23 cellular contexts compared by ENCODE assay signal in genomic region chr3:27557411-27557810, GRCh38.
A peak's percentile ranks its signal among the peaks of the same experiment; 100 is the strongest.
DNase-seq lines count a peak whose midpoint lies in the region; ATAC-seq and TF ChIP-seq lines count a peak whose summit lies in the region.
"Had no signal": no experiment of that assay in that cellular context is flagged by ENCODE, and none has a peak within 500 bp of the region (broad histone marks: within the 10 kb centered on the region; RNA-seq: fewer than 3 reads in every experiment).

No MANE protein-coding gene starts in this region.

- CTCF ChIA-PET in Panc1 (lab: Charles Lee): interaction anchor here (0.6 kb wide), 1 partner anchor 31 kb away, joined by 3 read pairs; no protein-coding TSS in a partner anchor
- CTCF ChIA-PET in T-cell (lab: Charles Lee): no interaction called here
- CTCF ChIA-PET in RWPE1 (lab: Yijun Ruan, JAX): no interaction called here

- peaks cover 0 to 3% of the 10 kb centered on the region in 2 donors for H3K27me3 Mint-ChIP-seq in T-cell
- H3K27me3 Mint-ChIP-seq: activated CD4-positive, alpha-beta T cell treated with anti-CD3 and anti-CD28 coated beads, Interleukin-2, amount 10 ng/mL, durations not matched to agents 7 days and 5 days; CD4-positive, alpha-beta memory T cell had no signal

- ATAC-seq in Panc1 (no peak), T-cell (replicated peaks in 1 of 4) (no peak), mucosa of descending colon (no peak)
- ATAC-seq: left lobe of liver; stimulated activated naive B cell treated with anti-CD40 and anti-IgM and Interleukin-4, amounts not matched to agents 10 μg/mL and 1 μg/mL and 100 μg/mL, for 72 hours had no signal

- no peak overlapping the region for H3K4me3 Mint-ChIP-seq in T-cell
- H3K4me3 Mint-ChIP-seq: activated CD4-positive, alpha-beta T cell treated with anti-CD3 and anti-CD28 coated beads, Interleukin-2, amount 10 ng/mL, durations not matched to agents 7 days and 5 days; CD4-positive, alpha-beta memory T cell; stimulated activated naive B cell treated with anti-CD40 and anti-IgM and Interleukin-4, amounts not matched to agents 10 μg/mL and 1 μg/mL and 100 μg/mL, for 72 hours had no signal

- BruUV-seq in Panc1 (replicated peaks; lab: Mats Ljungman, UMichigan): no TSS peak

- H3K27me3 ChIP-seq in Panc1 (ENCODE audit: control insufficient read depth, insufficient read depth, low read length): no peaks in the 10 kb centered on the region
- H3K27me3 ChIP-seq in muscle layer of duodenum (ENCODE audit: low read depth, low read length): no peaks in the 10 kb centered on the region
- no peaks in the 10 kb centered on the region for H3K27me3 ChIP-seq in subcutaneous abdominal adipose tissue (ENCODE audit: control insufficient read depth in 5 of 5, insufficient read depth in 4 of 5, low read length in 5 of 5)
- H3K27me3 ChIP-seq: cardiac muscle cell had no signal

- no peak for TF ChIP-seq CTCF in Panc1 (IDR thresholded peaks at IDR 0.05)
- TF ChIP-seq CTCF in fibroblast of mammary gland (conservative IDR thresholded peaks at IDR 0.05; ENCODE audit: control insufficient read depth, insufficient read depth, low read depth, low read length): no peak
- no peak for TF ChIP-seq CTCF in RWPE1 (conservative IDR thresholded peaks at IDR 0.05; ENCODE audit: low read depth)
- no peak for TF ChIP-seq CTCF in mucosa of descending colon (IDR thresholded peaks at IDR 0.05)

- H3K9me3 ChIP-seq in Panc1 (ENCODE audit: control insufficient read depth, insufficient read depth, low read depth, low read length) (no peaks in the 10 kb centered on the region), muscle layer of duodenum (ENCODE audit: control insufficient read depth in 1 of 2, low read length in 2 of 2) (no peaks in the 10 kb centered on the region), subcutaneous abdominal adipose tissue (ENCODE audit: control insufficient read depth in 5 of 5, low read length in 5 of 5) (no peaks in the 10 kb centered on the region), mucosa of descending colon (no peaks in the 10 kb centered on the region)

- POLR2A ChIA-PET in Panc1 (lab: Charles Lee): no interaction called here
- POLR2A ChIA-PET in T-cell (lab: Charles Lee): interaction anchor here in 1 of 2 donors (0.7 kb wide), 1 partner anchor 20 kb away, joined by 4 read pairs; no protein-coding TSS in a partner anchor
- POLR2A ChIA-PET in RWPE1 (lab: Yijun Ruan, JAX; ENCODE audit: low non-redundant PET): no interaction called here

- H3K4me1 Mint-ChIP-seq in T-cell: no peaks in the 10 kb centered on the region
- H3K4me1 Mint-ChIP-seq: activated CD4-positive, alpha-beta T cell treated with anti-CD3 and anti-CD28 coated beads, Interleukin-2, amount 10 ng/mL, durations not matched to agents 7 days and 5 days; stimulated activated naive B cell treated with anti-CD40 and anti-IgM and Interleukin-4, amounts not matched to agents 10 μg/mL and 1 μg/mL and 100 μg/mL, for 72 hours had no signal

- H3K9ac ChIP-seq in subcutaneous abdominal adipose tissue (ENCODE audit: low read length in 5 of 5): no peak overlapping the region

- H3K4me3 ChIP-seq in Panc1 (ENCODE audit: low read depth in 2 of 2, low read length in 2 of 2) (no peak overlapping the region), fibroblast of mammary gland (ENCODE audit: control insufficient read depth, low read depth, low read length) (no peak overlapping the region), muscle layer of duodenum (ENCODE audit: low read depth in 1 of 2, low read length in 2 of 2) (no peak overlapping the region), subcutaneous abdominal adipose tissue (ENCODE audit: low read depth in 1 of 5, low read length in 5 of 5) (no peak overlapping the region), mucosa of descending colon (no peak overlapping the region)
- H3K4me3 ChIP-seq: cardiac muscle cell had no signal

- peak overlapping the region; percentile 57; the same call in 1 of the 2 replicates for H3K27ac ChIP-seq in Panc1 (ENCODE audit: low read length)
- peak overlapping the region; percentile 77 for H3K27ac ChIP-seq in muscle layer of duodenum (ENCODE audit: low read length)
- H3K27ac ChIP-seq in subcutaneous abdominal adipose tissue (ENCODE audit: low read depth, low read length): peak overlapping the region; percentile 78
- no peak overlapping the region for H3K27ac ChIP-seq in RWPE1
- H3K27ac ChIP-seq: cardiac muscle cell, HL-60, VCaP had no signal

- no peak overlapping the region for H3K27ac Mint-ChIP-seq in T-cell
- H3K27ac Mint-ChIP-seq: activated CD4-positive, alpha-beta T cell treated with anti-CD3 and anti-CD28 coated beads, Interleukin-2, amount 10 ng/mL, durations not matched to agents 7 days and 5 days; CD4-positive, alpha-beta memory T cell; stimulated activated naive B cell treated with anti-CD40 and anti-IgM and Interleukin-4, amounts not matched to agents 10 μg/mL and 1 μg/mL and 100 μg/mL, for 72 hours had no signal

- H3K36me3 Mint-ChIP-seq in T-cell: no peaks in the 10 kb centered on the region
- H3K36me3 Mint-ChIP-seq: CD4-positive, alpha-beta memory T cell had no signal

- DNase-seq in Panc1 (ENCODE audit: low read depth, low spot score) (no peak), fibroblast of mammary gland (ENCODE audit: low read depth) (peak; percentile 53), T-cell (no peak), RWPE1 (ENCODE audit: low spot score) (no peak), DMS53 treated with DMSO at 0.1 percent for 48 hours (lab: John Stamatoyannopoulos, UW; ENCODE audit: unreplicated experiment) (no peak), mucosa of descending colon (no peak)
- DNase-seq: activated CD4-positive, alpha-beta T cell treated with anti-CD3 and anti-CD28 coated beads, Interleukin-2, amount 10 ng/mL, durations not matched to agents 7 days and 5 days; activated gamma-delta T cell; CD4-positive, alpha-beta memory T cell; DMS153; erythroblast; GF-D8; NCI-H748 treated with DMSO at 0.1 percent for 48 hours; stimulated activated CD4-positive, alpha-beta T cell treated with anti-CD3 and anti-CD28 coated beads, Interleukin-1b, Interleukin-23, amount 100 ng/mL, for 48 hours; stimulated activated naive B cell treated with anti-CD40 and anti-IgM and Interleukin-4, amounts not matched to agents 10 μg/mL and 1 μg/mL and 100 μg/mL, for 72 hours; T-helper 2 cell; trophoblast cell had no signal

- H3K36me3 ChIP-seq in Panc1 (ENCODE audit: control insufficient read depth, insufficient read depth, low read length) (no peaks in the 10 kb centered on the region), muscle layer of duodenum (ENCODE audit: control insufficient read depth in 1 of 2, insufficient read depth in 2 of 2, low read length in 2 of 2) (no peaks in the 10 kb centered on the region), subcutaneous abdominal adipose tissue (ENCODE audit: control insufficient read depth in 5 of 5, insufficient read depth in 5 of 5, low read length in 5 of 5) (no peaks in the 10 kb centered on the region), mucosa of descending colon (ENCODE audit: low read depth) (no peaks in the 10 kb centered on the region)
- H3K36me3 ChIP-seq: cardiac muscle cell had no signal

- intact Hi-C loops in Panc1 (cut with micrococcal nuclease; ENCODE audit: unreplicated experiment): no loop called here
- intact Hi-C loops in mucosa of descending colon (cut with DNase I, micrococcal nuclease): no loop called here

- H3K4me1 ChIP-seq in Panc1 (ENCODE audit: control insufficient read depth, insufficient read depth, low read length) (no peaks in the 10 kb centered on the region), muscle layer of duodenum (ENCODE audit: control insufficient read depth in 1 of 2, insufficient read depth in 2 of 2, low read length in 2 of 2) (peaks cover 0 to 13% of the 10 kb centered on the region in 2 donors), subcutaneous abdominal adipose tissue (ENCODE audit: control insufficient read depth in 5 of 5, insufficient read depth in 5 of 5, low read length in 5 of 5) (peaks cover 3 to 21% (median 8%) of the 10 kb centered on the region in 5 donors), mucosa of descending colon (ENCODE audit: low read depth) (peaks cover 4% of the 10 kb centered on the region)

- H3K9me3 Mint-ChIP-seq in T-cell: peaks cover 0 to 2% (median 0%) of the 10 kb centered on the region in 3 donors

- in situ Hi-C loops in Panc1 (cut with HindIII; ENCODE audit: low pct_unique_long_range_greater_than_20kb, low sequenced_read_pairs): no loop called here
